In genomic region chr6:111210074-111210729, GRCh38 we compare ENCODE assay signal across 8 cellular contexts.
DNase-seq lines count a peak whose midpoint lies in the region; ATAC-seq and TF ChIP-seq lines count a peak whose summit lies in the region.

No MANE protein-coding gene starts in this region.

- DNase-seq in BJ (ENCODE audit: low read depth) (peak; percentile 15), HS-27A (ENCODE audit: low read depth) (peak; percentile 38), NCI-H82 (lab: John Stamatoyannopoulos, UW) (peak; percentile 82), adipocyte (ENCODE audit: low read depth) (peak; percentile 88), right cardiac atrium (no peak), skeletal muscle cell (ENCODE audit: low read depth) (peak; percentile 6)

- H3K9me3 ChIP-seq in adipocyte (ENCODE audit: control insufficient read depth, low read length) (no peaks in the 10 kb centered on the region), right cardiac atrium (ENCODE audit: control insufficient read depth, low read length) (no peaks in the 10 kb centered on the region)

- no peaks in the 10 kb centered on the region for H3K36me3 ChIP-seq in BJ (ENCODE audit: control insufficient read depth, insufficient read depth, low read length)
- H3K36me3 ChIP-seq in adipocyte (ENCODE audit: control insufficient read depth, insufficient read depth, low read length, severe bottlenecking), result no peaks in the 10 kb centered on the region

- POLR2A ChIA-PET in BJ (lab: Charles Lee), result no interaction called here

- WGBS in right cardiac atrium, result 43% methylated on average over 1 of the region's 1 CpG

- H3K4me1 ChIP-seq in adipocyte (ENCODE audit: control insufficient read depth, insufficient read depth, low read length) (peaks cover 9% of the 10 kb centered on the region), right cardiac atrium (ENCODE audit: control insufficient read depth, insufficient read depth, low read length) (peaks cover 6% of the 10 kb centered on the region)

- intact Hi-C loops in right cardiac atrium (cut with DNase I), result loop anchor here in 3 of 4 donors (5.0 to 10.0 kb wide), 3 partner anchors 155 to 198 kb away; no protein-coding TSS in a partner anchor

- CTCF ChIA-PET in BJ (lab: Yijun Ruan, JAX), result interaction anchor here (0.6 to 3.2 kb wide), 14 partner anchors 10 to 682 kb away, joined by 3 to 23 read pairs (median 4); a partner anchor contains a TSS

- no peak overlapping the region for H3K9ac ChIP-seq in adipocyte (ENCODE audit: low read length)

- TF ChIP-seq CTCF in BJ (IDR thresholded peaks at IDR 0.05; ENCODE audit: insufficient read depth, low read depth, low read length), result peak; percentile 74

- H3K4me3 ChIP-seq in BJ (ENCODE audit: low read depth, low read length) (no peak overlapping the region), adipocyte (ENCODE audit: low read length) (no peak overlapping the region), right cardiac atrium (ENCODE audit: low read length) (no peak overlapping the region), skeletal muscle cell (ENCODE audit: low read depth, low read length) (no peak overlapping the region)

- H3K27me3 ChIP-seq in BJ (ENCODE audit: control insufficient read depth, insufficient read depth, low read length), result 0 out of 2 replicates have a peak, but pooled peaks cover 1% of the 10 kb centered on the region
- no peaks in the 10 kb centered on the region for H3K27me3 ChIP-seq in adipocyte (replicated peaks; ENCODE audit: control insufficient read depth, insufficient read depth, low read length)
- H3K27me3 ChIP-seq in right cardiac atrium (ENCODE audit: control insufficient read depth, insufficient read depth), result no peaks in the 10 kb centered on the region

- peak; percentile 69 for ATAC-seq in GM18498 (IDR thresholded peaks at IDR 0.05; ENCODE audit: unreplicated experiment)
- ATAC-seq in right cardiac atrium, result peak; percentile 28 to 53
- ATAC-seq in HG03025 (IDR thresholded peaks at IDR 0.05; ENCODE audit: low FRiP score, unreplicated experiment), result no peak

- H3K27ac ChIP-seq in right cardiac atrium (ENCODE audit: low read length), result no peak overlapping the region

Comparison
In these comparisons a context has a peak if more than half of its experiments do, and no peak if none do; other contexts are left out.
1. DNase-seq: peak in BJ (single experiment), HS-27A (single experiment), NCI-H82 (single experiment), adipocyte (single experiment) and skeletal muscle cell (single experiment); none in right cardiac atrium (0 of 3).